18 cellular contexts compared by ENCODE assay signal in genomic region chr2:19187323-19188020, GRCh38.
DNase-seq lines count a peak whose midpoint lies in the region; ATAC-seq and TF ChIP-seq lines count a peak whose summit lies in the region.
"Had no signal": no experiment of that assay in that cellular context is flagged by ENCODE, and none has a peak within 500 bp of the region (broad histone marks: within the 10 kb centered on the region; RNA-seq: fewer than 3 reads in every experiment).

No MANE protein-coding gene starts in this region.

- H3K27me3 ChIP-seq in brain microvascular endothelial cell (replicated peaks): no peaks in the 10 kb centered on the region
- H3K27me3 ChIP-seq in SJCRH30: no peaks in the 10 kb centered on the region
- H3K27me3 ChIP-seq: ovary, sigmoid colon had no signal

- H3K36me3 ChIP-seq in brain microvascular endothelial cell (replicated peaks) (no peaks in the 10 kb centered on the region), SJCRH30 (no peaks in the 10 kb centered on the region)
- H3K36me3 ChIP-seq: lower lobe of right lung, ovary, sigmoid colon had no signal

- no peak for TF ChIP-seq CTCF in brain microvascular endothelial cell (IDR thresholded peaks at IDR 0.05; ENCODE audit: low read depth, low read length, missing control alignments)

- ATAC-seq in GM21515 (IDR thresholded peaks at IDR 0.05; ENCODE audit: unreplicated experiment): no peak
- ATAC-seq: activated CD4-positive, alpha-beta T cell treated with anti-CD3 and anti-CD28 coated beads for 36 hours; lower lobe of right lung had no signal

- H3K9me3 ChIP-seq in SJCRH30 (replicated peaks): no peaks in the 10 kb centered on the region
- H3K9me3 ChIP-seq: lower lobe of right lung, ovary, sigmoid colon had no signal

- H3K27ac ChIP-seq in brain microvascular endothelial cell (no peak overlapping the region), SJCRH30 (no peak overlapping the region)
- H3K27ac ChIP-seq: KMS-11, lower lobe of right lung, ovary, sigmoid colon had no signal

- in situ Hi-C loops in brain microvascular endothelial cell (cut with HindIII; ENCODE audit: low pct_ligation_motif_present, low sequenced_read_pairs): no loop called here

- DNase-seq in AG08396 (ENCODE audit: low spot score) (peak; percentile 29), HS-5 (ENCODE audit: low read depth) (peak; percentile 23), brain microvascular endothelial cell (peak; percentile 39), islet precursor cell (peak; percentile 96), occipital lobe (lab: John Stamatoyannopoulos, UW) (no peak), SJCRH30 (no peak)
- DNase-seq in effector CD8-positive, alpha-beta T cell (lab: John Stamatoyannopoulos, UW): no peak
- DNase-seq: activated CD4-positive, alpha-beta T cell treated with anti-CD3 and anti-CD28 coated beads for 36 hours; activated CD8-positive, alpha-beta memory T cell treated with anti-CD3 and anti-CD28 coated beads, Interleukin-2, amount 50 U/mL, for 4 hours; activated gamma-delta T cell treated with Interleukin-2 at 50 U/mL for 16 hours; COR-L47; lower lobe of right lung; NCI-H1105 treated with DMSO at 0.1 percent for 48 hours; NCI-H526 treated with DMSO at 0.1 percent for 48 hours; ovary; sigmoid colon had no signal

- H3K4me3 ChIP-seq in brain microvascular endothelial cell (ENCODE audit: low read depth, low read length) (no peak overlapping the region), SJCRH30 (no peak overlapping the region)
- H3K4me3 ChIP-seq: lower lobe of right lung, ovary, sigmoid colon had no signal

- H3K4me1 ChIP-seq in SJCRH30: no peaks in the 10 kb centered on the region
- H3K4me1 ChIP-seq: lower lobe of right lung had no signal

Comparison
In these comparisons a context has a peak if more than half of its experiments do, and no peak if none do; other contexts are left out.
1. DNase-seq: peak in AG08396 (single experiment), HS-5 (single experiment), brain microvascular endothelial cell (single experiment) and islet precursor cell (single experiment); none in effector CD8-positive, alpha-beta T cell (single experiment), occipital lobe (single experiment) and SJCRH30 (0 of 2).